ENCODE assay signal across 1 cellular context in the genomic region with DNA sequence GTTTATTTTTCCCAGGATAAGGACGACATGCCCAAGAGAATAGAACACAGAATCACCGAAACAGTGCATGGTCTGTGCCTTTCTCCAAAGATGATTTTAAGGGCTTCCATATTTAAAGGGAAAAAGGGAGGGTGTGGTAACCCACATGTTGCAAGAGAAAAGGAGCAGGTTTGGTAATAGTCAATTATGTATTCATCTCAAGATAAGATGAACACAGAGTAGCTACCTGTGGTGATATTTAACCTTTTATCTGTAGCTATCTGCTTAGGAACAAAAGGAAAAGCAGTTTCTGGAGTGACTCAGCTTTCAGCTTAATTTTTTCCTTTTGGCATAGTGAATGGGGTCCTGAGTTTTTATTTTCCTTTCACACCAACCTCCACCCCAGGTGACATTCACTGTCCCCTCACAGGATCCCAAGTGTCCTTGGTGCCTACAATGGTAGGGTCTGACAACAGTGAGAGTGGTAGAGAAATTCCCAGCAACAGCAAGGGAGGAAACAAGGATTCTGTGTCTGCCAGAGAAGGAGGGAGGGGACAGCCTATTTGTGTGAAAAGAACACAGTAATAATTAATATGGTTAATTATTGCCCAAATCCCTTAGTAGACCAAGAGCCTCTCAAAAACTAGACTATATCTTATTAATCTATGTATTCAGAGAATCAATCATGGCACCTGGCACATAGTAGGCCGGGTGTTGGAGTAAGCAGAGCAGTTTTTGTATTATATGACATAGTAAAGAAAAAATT.
TF ChIP-seq lines count a peak whose summit lies in the region.

No MANE protein-coding gene starts in this region.

TF ChIP-seq in GM23338, 12 proteins besides CTCF, POLR2A, EP300 and RAD21 (continued from another document):
- TF ChIP-seq, protein P1, sequence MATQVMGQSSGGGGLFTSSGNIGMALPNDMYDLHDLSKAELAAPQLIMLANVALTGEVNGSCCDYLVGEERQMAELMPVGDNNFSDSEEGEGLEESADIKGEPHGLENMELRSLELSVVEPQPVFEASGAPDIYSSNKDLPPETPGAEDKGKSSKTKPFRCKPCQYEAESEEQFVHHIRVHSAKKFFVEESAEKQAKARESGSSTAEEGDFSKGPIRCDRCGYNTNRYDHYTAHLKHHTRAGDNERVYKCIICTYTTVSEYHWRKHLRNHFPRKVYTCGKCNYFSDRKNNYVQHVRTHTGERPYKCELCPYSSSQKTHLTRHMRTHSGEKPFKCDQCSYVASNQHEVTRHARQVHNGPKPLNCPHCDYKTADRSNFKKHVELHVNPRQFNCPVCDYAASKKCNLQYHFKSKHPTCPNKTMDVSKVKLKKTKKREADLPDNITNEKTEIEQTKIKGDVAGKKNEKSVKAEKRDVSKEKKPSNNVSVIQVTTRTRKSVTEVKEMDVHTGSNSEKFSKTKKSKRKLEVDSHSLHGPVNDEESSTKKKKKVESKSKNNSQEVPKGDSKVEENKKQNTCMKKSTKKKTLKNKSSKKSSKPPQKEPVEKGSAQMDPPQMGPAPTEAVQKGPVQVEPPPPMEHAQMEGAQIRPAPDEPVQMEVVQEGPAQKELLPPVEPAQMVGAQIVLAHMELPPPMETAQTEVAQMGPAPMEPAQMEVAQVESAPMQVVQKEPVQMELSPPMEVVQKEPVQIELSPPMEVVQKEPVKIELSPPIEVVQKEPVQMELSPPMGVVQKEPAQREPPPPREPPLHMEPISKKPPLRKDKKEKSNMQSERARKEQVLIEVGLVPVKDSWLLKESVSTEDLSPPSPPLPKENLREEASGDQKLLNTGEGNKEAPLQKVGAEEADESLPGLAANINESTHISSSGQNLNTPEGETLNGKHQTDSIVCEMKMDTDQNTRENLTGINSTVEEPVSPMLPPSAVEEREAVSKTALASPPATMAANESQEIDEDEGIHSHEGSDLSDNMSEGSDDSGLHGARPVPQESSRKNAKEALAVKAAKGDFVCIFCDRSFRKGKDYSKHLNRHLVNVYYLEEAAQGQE (IDR thresholded peaks at IDR 0.05; ENCODE audit: unreplicated experiment): no peak
- TF ChIP-seq, protein P2, sequence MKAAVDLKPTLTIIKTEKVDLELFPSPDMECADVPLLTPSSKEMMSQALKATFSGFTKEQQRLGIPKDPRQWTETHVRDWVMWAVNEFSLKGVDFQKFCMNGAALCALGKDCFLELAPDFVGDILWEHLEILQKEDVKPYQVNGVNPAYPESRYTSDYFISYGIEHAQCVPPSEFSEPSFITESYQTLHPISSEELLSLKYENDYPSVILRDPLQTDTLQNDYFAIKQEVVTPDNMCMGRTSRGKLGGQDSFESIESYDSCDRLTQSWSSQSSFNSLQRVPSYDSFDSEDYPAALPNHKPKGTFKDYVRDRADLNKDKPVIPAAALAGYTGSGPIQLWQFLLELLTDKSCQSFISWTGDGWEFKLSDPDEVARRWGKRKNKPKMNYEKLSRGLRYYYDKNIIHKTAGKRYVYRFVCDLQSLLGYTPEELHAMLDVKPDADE (IDR thresholded peaks at IDR 0.05): no peak
- TF ChIP-seq, protein P3, sequence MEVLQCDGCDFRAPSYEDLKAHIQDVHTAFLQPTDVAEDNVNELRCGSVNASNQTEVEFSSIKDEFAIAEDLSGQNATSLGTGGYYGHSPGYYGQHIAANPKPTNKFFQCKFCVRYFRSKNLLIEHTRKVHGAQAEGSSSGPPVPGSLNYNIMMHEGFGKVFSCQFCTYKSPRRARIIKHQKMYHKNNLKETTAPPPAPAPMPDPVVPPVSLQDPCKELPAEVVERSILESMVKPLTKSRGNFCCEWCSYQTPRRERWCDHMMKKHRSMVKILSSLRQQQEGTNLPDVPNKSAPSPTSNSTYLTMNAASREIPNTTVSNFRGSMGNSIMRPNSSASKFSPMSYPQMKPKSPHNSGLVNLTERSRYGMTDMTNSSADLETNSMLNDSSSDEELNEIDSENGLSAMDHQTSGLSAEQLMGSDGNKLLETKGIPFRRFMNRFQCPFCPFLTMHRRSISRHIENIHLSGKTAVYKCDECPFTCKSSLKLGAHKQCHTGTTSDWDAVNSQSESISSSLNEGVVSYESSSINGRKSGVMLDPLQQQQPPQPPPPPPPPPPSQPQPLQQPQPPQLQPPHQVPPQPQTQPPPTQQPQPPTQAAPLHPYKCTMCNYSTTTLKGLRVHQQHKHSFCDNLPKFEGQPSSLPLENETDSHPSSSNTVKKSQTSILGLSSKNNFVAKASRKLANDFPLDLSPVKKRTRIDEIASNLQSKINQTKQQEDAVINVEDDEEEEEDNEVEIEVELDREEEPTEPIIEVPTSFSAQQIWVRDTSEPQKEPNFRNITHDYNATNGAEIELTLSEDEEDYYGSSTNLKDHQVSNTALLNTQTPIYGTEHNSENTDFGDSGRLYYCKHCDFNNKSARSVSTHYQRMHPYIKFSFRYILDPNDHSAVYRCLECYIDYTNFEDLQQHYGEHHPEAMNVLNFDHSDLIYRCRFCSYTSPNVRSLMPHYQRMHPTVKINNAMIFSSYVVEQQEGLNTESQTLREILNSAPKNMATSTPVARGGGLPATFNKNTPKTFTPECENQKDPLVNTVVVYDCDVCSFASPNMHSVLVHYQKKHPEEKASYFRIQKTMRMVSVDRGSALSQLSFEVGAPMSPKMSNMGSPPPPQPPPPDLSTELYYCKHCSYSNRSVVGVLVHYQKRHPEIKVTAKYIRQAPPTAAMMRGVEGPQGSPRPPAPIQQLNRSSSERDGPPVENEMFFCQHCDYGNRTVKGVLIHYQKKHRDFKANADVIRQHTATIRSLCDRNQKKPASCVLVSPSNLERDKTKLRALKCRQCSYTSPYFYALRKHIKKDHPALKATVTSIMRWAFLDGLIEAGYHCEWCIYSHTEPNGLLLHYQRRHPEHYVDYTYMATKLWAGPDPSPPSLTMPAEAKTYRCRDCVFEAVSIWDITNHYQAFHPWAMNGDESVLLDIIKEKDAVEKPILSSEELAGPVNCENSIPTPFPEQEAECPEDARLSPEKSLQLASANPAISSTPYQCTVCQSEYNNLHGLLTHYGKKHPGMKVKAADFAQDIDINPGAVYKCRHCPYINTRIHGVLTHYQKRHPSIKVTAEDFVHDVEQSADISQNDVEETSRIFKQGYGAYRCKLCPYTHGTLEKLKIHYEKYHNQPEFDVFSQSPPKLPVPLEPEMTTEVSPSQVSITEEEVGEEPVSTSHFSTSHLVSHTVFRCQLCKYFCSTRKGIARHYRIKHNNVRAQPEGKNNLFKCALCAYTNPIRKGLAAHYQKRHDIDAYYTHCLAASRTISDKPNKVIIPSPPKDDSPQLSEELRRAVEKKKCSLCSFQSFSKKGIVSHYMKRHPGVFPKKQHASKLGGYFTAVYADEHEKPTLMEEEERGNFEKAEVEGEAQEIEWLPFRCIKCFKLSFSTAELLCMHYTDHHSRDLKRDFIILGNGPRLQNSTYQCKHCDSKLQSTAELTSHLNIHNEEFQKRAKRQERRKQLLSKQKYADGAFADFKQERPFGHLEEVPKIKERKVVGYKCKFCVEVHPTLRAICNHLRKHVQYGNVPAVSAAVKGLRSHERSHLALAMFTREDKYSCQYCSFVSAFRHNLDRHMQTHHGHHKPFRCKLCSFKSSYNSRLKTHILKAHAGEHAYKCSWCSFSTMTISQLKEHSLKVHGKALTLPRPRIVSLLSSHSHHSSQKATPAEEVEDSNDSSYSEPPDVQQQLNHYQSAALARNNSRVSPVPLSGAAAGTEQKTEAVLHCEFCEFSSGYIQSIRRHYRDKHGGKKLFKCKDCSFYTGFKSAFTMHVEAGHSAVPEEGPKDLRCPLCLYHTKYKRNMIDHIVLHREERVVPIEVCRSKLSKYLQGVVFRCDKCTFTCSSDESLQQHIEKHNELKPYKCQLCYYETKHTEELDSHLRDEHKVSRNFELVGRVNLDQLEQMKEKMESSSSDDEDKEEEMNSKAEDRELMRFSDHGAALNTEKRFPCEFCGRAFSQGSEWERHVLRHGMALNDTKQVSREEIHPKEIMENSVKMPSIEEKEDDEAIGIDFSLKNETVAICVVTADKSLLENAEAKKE (CRISPR knock-in tag; IDR thresholded peaks at IDR 0.05): no peak
- TF ChIP-seq JUNB (IDR thresholded peaks at IDR 0.05; ENCODE audit: unreplicated experiment) (no peak), NANOG (IDR thresholded peaks at IDR 0.05; ENCODE audit: borderline replicate concordance) (no peak), POLR2AphosphoS5 (IDR thresholded peaks at IDR 0.05; ENCODE audit: low read depth) (no peak), STAT1 (IDR thresholded peaks at IDR 0.05; ENCODE audit: unreplicated experiment) (no peak), ZNF331 (CRISPR knock-in tag; IDR thresholded peaks at IDR 0.05; ENCODE audit: low read depth) (no peak), CREB1 (CRISPR knock-in tag; IDR thresholded peaks at IDR 0.05; ENCODE audit: low read depth) (no peak), ZNF114 (CRISPR knock-in tag; IDR thresholded peaks at IDR 0.05) (no peak), EZH2 (IDR thresholded peaks at IDR 0.05; ENCODE audit: low read depth, unreplicated experiment) (no peak)
